Comparison of ENCODE assay signal across 12 cellular contexts in the genomic region with DNA sequence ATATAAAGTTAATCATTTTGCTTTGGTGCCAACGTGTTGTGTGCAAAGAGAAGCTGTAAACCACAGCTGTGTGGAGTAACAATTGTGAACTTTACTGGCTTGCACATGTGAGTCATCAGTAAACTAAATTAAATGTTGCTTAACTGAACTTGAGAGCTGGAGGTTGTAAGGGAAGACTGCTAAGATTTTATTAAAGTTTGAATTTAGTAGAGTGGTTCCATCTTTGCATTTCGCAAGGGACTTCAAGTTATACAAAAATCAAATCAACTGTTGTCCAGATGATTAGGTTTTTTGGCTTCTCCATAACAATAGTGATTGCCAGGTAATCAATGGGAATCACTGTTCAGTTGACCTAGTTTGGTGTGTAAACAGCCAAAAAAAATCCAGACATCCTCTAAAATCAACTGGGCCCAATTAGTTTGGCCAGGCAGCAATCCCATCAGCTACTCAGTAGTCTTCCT.
DNase-seq lines count a peak whose midpoint lies in the region; ATAC-seq and TF ChIP-seq lines count a peak whose summit lies in the region.
"Had no signal": no experiment of that assay in that cellular context is flagged by ENCODE, and none has a peak within 500 bp of the region (broad histone marks: within the 10 kb centered on the region; RNA-seq: fewer than 3 reads in every experiment).

No MANE protein-coding gene starts in this region.

- no CpG with 5 or more reads among the region's 2 CpGs for WGBS in neuronal stem cell (ENCODE audit: extremely low coverage in 2 of 2, insufficient read length in 2 of 2, insufficient replicate concordance in 1 of 2), 2 donors

- H2BK12ac ChIP-seq in neuronal stem cell (ENCODE audit: low read length) = no peak overlapping the region

- no peak overlapping the region for H2BK5ac ChIP-seq in neuronal stem cell (ENCODE audit: low read length)

- H3K4me3 Mint-ChIP-seq in effector memory CD8-positive, alpha-beta T cell = no peak overlapping the region
- H3K4me3 Mint-ChIP-seq: memory B cell had no signal

- intact Hi-C loops in mucosa of descending colon (cut with DNase I, micrococcal nuclease) = no loop called here

- H3K9me3 Mint-ChIP-seq in effector memory CD8-positive, alpha-beta T cell = no peaks in the 10 kb centered on the region
- H3K9me3 Mint-ChIP-seq: memory B cell had no signal

- H2AK5ac ChIP-seq in neuronal stem cell (ENCODE audit: low read depth, low read length) = no peak overlapping the region

- peak; percentile 67 for ATAC-seq in effector memory CD8-positive, alpha-beta T cell (replicated peaks)
- ATAC-seq in mucosa of descending colon (peak; percentile 89), HG02610 (IDR thresholded peaks at IDR 0.05; ENCODE audit: unreplicated experiment) (no peak)

- DNase-seq in ELR (ENCODE audit: low read depth) (peak; percentile 15), NCI-H1694 (lab: John Stamatoyannopoulos, UW) (peak; percentile 45), mucosa of descending colon (peak in 1 of 3 donors; percentile 59), NCI-H774 (lab: John Stamatoyannopoulos, UW) (no peak), neuronal stem cell (ENCODE audit: low spot score) (no peak)
- DNase-seq in effector memory CD8-positive, alpha-beta T cell = no peak
- no peak for DNase-seq in activated T-cell treated with anti-CD3 and anti-CD28 coated beads, Interleukin-2, amount 50 U/mL, for 48 hours
- DNase-seq: head of caudate nucleus, tibial artery had no signal

- H3K4me1 ChIP-seq in mucosa of descending colon (ENCODE audit: low read depth) (peaks cover 12% of the 10 kb centered on the region), neuronal stem cell (ENCODE audit: control insufficient read depth in 2 of 2, insufficient read depth in 1 of 2, low read depth in 1 of 2, low read length in 2 of 2) (no peaks in the 10 kb centered on the region)
- H3K4me1 ChIP-seq: SJSA1 had no signal

- H3K4me2 ChIP-seq in neuronal stem cell (ENCODE audit: insufficient read depth, low read length, poor library complexity, severe bottlenecking) = no peak overlapping the region

- no peak overlapping the region for H3K14ac ChIP-seq in neuronal stem cell (ENCODE audit: low read length)

- TF ChIP-seq CTCF in mucosa of descending colon (IDR thresholded peaks at IDR 0.05) = no peak

- H3K4ac ChIP-seq in neuronal stem cell (ENCODE audit: low read length) = no peak overlapping the region

- no peaks in the 10 kb centered on the region for H3K27me3 ChIP-seq in neuronal stem cell (ENCODE audit: control insufficient read depth in 3 of 3, insufficient read depth in 3 of 3, low read depth in 1 of 3, low read length in 3 of 3)
- H3K27me3 ChIP-seq: SJSA1, tibial artery had no signal

- no peak overlapping the region for H4K8ac ChIP-seq in neuronal stem cell (ENCODE audit: low read depth, low read length)

- H3K27me3 Mint-ChIP-seq in effector memory CD8-positive, alpha-beta T cell = no peaks in the 10 kb centered on the region

- H3K36me3 ChIP-seq in mucosa of descending colon (ENCODE audit: low read depth) = no peaks in the 10 kb centered on the region
- H3K36me3 ChIP-seq in neuronal stem cell (replicated peaks in 1 of 2; ENCODE audit: control insufficient read depth in 2 of 2, insufficient read depth in 2 of 2, low read length in 2 of 2) = peaks cover 0 to 4% of the 10 kb centered on the region in 2 donors
- H3K36me3 ChIP-seq: SJSA1, tibial artery had no signal

- no peaks in the 10 kb centered on the region for H3K79me1 ChIP-seq in neuronal stem cell (ENCODE audit: low read depth, low read length)

- H3K27ac Mint-ChIP-seq in effector memory CD8-positive, alpha-beta T cell = no peak overlapping the region
- H3K27ac Mint-ChIP-seq: memory B cell had no signal

- H4K91ac ChIP-seq in neuronal stem cell (ENCODE audit: low read depth, low read length, poor library complexity) = no peak overlapping the region

- no peak overlapping the region for H2BK120ac ChIP-seq in neuronal stem cell (ENCODE audit: low read depth, low read length)

- H3K4me3 ChIP-seq in mucosa of descending colon (no peak overlapping the region), neuronal stem cell (ENCODE audit: low read length in 2 of 2) (no peak overlapping the region)
- H3K4me3 ChIP-seq: SJSA1, tibial artery had no signal

- no peak overlapping the region for H3K27ac ChIP-seq in neuronal stem cell (replicated peaks; ENCODE audit: low read length)
- H3K27ac ChIP-seq: SJSA1, tibial artery had no signal

- no peak overlapping the region for H2AFZ ChIP-seq in neuronal stem cell (ENCODE audit: low read length)

- H3K9me3 ChIP-seq in mucosa of descending colon (no peaks in the 10 kb centered on the region), neuronal stem cell (replicated peaks in 1 of 2; ENCODE audit: control insufficient read depth in 2 of 2, insufficient read depth in 1 of 2, low read depth in 1 of 2, low read length in 2 of 2) (no peaks in the 10 kb centered on the region)
- H3K9me3 ChIP-seq: SJSA1, tibial artery had no signal

- no peak overlapping the region for H3K9ac ChIP-seq in neuronal stem cell (ENCODE audit: low read depth, low read length, poor library complexity)

- H3K4me1 Mint-ChIP-seq in effector memory CD8-positive, alpha-beta T cell (ENCODE audit: low read depth in 2 of 2) = peaks cover 1 to 17% of the 10 kb centered on the region in 2 donors
- H3K4me1 Mint-ChIP-seq: memory B cell had no signal

- no peaks in the 10 kb centered on the region for H3K36me3 Mint-ChIP-seq in effector memory CD8-positive, alpha-beta T cell (ENCODE audit: insufficient read depth)
- H3K36me3 Mint-ChIP-seq: memory B cell had no signal

- no peak overlapping the region for H3K18ac ChIP-seq in neuronal stem cell (ENCODE audit: low read length)

- no peak overlapping the region for H2BK15ac ChIP-seq in neuronal stem cell (ENCODE audit: low read length)

- H3K23ac ChIP-seq in neuronal stem cell (ENCODE audit: low read depth, low read length, poor library complexity) = no peak overlapping the region

Comparison
In these comparisons a context has a peak if more than half of its experiments do, and no peak if none do; other contexts are left out.
1. DNase-seq: peak in ELR (single experiment) and NCI-H1694 (single experiment); none in effector memory CD8-positive, alpha-beta T cell (0 of 3), activated T-cell treated with anti-CD3 and anti-CD28 coated beads, Interleukin-2, amount 50 U/mL, for 48 hours (0 of 2), NCI-H774 (single experiment) and neuronal stem cell (single experiment).